In the genomic region with DNA sequence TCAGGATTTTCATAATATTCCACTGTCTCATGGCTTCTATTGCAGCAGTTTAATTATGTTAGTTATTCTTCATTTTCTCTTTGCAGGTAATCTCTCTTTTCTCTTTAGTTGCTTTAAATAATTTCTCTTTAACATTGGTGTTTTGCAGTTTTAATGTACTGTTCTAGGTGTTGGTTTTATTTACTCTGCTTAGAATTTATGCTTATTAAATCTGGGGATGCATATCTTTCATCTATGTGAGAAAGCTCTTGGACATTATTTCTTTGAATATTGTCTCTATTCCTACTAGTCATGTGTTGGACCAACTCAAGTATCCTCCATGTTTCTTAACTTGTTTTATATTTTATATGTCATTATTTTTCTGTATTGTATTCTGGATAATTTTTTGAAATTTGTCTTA, we compare ENCODE assay signal across 8 cellular contexts.
"Had no signal": no experiment of that assay in that cellular context is flagged by ENCODE, and none has a peak within 500 bp of the region (broad histone marks: within the 10 kb centered on the region; RNA-seq: fewer than 3 reads in every experiment).

No MANE protein-coding gene starts in this region.

- DNase-seq: GDM1, GF-D8 had no signal

- ATAC-seq: GM12878 had no signal

- H3K4me3 ChIP-seq: GM12878 had no signal

- FAIRE-seq: G401.6, GM12878, GM12891, GM12892, GM18507, GM19239 had no signal
